8 cellular contexts compared by ENCODE assay signal in the genomic region with DNA sequence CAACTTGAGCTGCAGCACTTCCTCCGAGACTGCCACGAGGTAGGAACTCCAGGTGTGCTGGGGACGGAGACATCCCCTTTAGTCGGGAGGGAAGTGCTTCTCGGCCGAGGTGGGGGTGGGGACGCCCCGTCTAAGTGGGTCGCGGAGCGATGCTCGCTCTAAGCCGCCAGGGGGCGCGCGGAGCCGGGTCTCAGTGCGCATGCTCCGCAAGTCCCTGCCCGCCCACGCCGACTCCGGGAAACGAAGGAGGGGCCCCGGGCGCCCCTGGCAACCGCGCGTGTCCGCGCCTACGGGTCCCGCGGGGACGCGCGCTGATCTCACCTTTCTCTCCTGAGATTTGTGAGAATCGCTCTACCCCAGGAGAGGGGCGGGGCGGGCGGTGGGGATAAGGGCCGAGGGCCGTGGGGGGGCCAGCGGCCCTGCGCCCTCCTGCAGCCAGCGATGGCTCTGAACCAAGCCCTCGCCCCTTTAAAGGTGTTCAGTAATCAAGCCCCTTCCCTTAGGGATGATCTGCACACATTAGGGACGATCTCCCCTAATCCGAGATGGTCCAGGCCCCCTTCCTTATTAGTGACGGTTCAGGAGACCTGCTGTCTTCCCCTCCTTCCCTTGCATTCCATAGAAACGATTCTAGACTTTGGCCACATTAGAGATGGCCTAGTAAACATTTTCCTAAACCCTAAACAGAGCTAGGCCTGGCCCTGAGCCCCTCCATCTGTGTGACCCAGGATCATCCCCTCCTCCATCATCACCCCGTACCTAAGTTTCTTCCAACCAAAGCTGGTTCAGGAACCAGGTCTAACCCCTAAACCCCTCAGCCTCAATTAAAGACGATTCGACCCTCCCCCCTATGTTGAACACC. TPM values are rescaled to one million over a fixed set of nuclear protein-coding genes. Genes with fewer than 3 reads are reported as not detected.
DNase-seq lines count a peak whose midpoint lies in the region; ATAC-seq and TF ChIP-seq lines count a peak whose summit lies in the region.

No MANE protein-coding gene starts in this region.

- peaks cover 0 to 3% (median 0%) of the 10 kb centered on the region in 11 experiments; a peak in 5 of 22 replicates for H4K20me1 ChIP-seq in BLaER1 treated with 17β-estradiol and CSF1 and Interleukin-3, amounts not matched to agents 10 nM and 100 nM

- TF ChIP-seq CTCF in astrocyte of the cerebellum (IDR thresholded peaks at IDR 0.05; ENCODE audit: low read depth, low read length, missing control alignments): peak; percentile 93
- TF ChIP-seq CTCF in uterus (IDR thresholded peaks at IDR 0.05): peak; percentile 95 to 98 (median 97)

- H3K4me3 ChIP-seq in BLaER1 treated with 17β-estradiol and CSF1 and Interleukin-3, amounts not matched to agents 10 nM and 100 nM: peak overlapping the region; percentile 48 to 69 (median 55)
- H3K4me3 ChIP-seq in astrocyte of the cerebellum (ENCODE audit: low read depth, low read length) (peak overlapping the region; percentile 44), uterus (peak overlapping the region; percentile 26 to 55)

- H3K4me2 ChIP-seq in BLaER1 treated with 17β-estradiol and CSF1 and Interleukin-3, amounts not matched to agents 10 nM and 100 nM: peak overlapping the region; percentile 67 to 96 (median 80)

- H3K9ac ChIP-seq in BLaER1 treated with 17β-estradiol and CSF1 and Interleukin-3, amounts not matched to agents 10 nM and 100 nM: peak overlapping the region in 7 of 11 experiments; percentile 20 to 60 (median 46); a peak in 7 of 22 replicates

- H3K27ac ChIP-seq in BLaER1 treated with 17β-estradiol and CSF1 and Interleukin-3, amounts not matched to agents 10 nM and 100 nM: no peak overlapping the region; a peak in 2 of 22 replicates
- peak overlapping the region; percentile 23 to 59 for H3K27ac ChIP-seq in uterus

- in situ Hi-C loops in astrocyte of the cerebellum (cut with HindIII; ENCODE audit: low sequenced_read_pairs): no loop called here

- intact Hi-C loops in uterus (cut with DNase I; ENCODE audit: low total_unique reads): no loop called here

- peak; percentile 29 for ATAC-seq in GM21717 (IDR thresholded peaks at IDR 0.05; ENCODE audit: unreplicated experiment)

- peak; percentile 53 for DNase-seq in NCI-H187 treated with DMSO at 0.1 percent for 48 hours (lab: John Stamatoyannopoulos, UW)
- DNase-seq in T1000 (lab: John Stamatoyannopoulos, UW): peak; percentile 68
- DNase-seq in astrocyte of the cerebellum (ENCODE audit: low read depth): peak; percentile 23
- peak; percentile 55 to 75 for DNase-seq in hippocampal formation (lab: John Stamatoyannopoulos, UW)
- peak; percentile 44 for DNase-seq in renal cortical epithelial cell (ENCODE audit: low read depth)
- peak; percentile 81 to 86 for DNase-seq in uterus

- peaks cover 9 to 14% (median 11%) of the 10 kb centered on the region in 10 experiments; a peak in 19 of 20 replicates for H3K4me1 ChIP-seq in BLaER1 treated with 17β-estradiol and CSF1 and Interleukin-3, amounts not matched to agents 10 nM and 100 nM
- peaks cover 0 to 10% of the 10 kb centered on the region in 2 donors for H3K4me1 ChIP-seq in uterus

- TF ChIP-seq POLR2A in uterus (IDR thresholded peaks at IDR 0.05): no peak

- peaks cover 0 to 7% (median 5%) of the 10 kb centered on the region in 11 experiments; a peak in 6 of 22 replicates for H3K9me3 ChIP-seq in BLaER1 treated with 17β-estradiol and CSF1 and Interleukin-3, amounts not matched to agents 10 nM and 100 nM (replicated peaks in 1 of 11)
- H3K9me3 ChIP-seq in uterus: no peaks in the 10 kb centered on the region

- H3K27me3 ChIP-seq in BLaER1 treated with 17β-estradiol and CSF1 and Interleukin-3, amounts not matched to agents 10 nM and 100 nM: no peaks in the 10 kb centered on the region; a peak in 1 of 22 replicates
- H3K27me3 ChIP-seq in uterus: no peaks in the 10 kb centered on the region

- no peaks in the 10 kb centered on the region for H3K36me3 ChIP-seq in BLaER1 treated with 17β-estradiol and CSF1 and Interleukin-3, amounts not matched to agents 10 nM and 100 nM
- H3K36me3 ChIP-seq in uterus: no peaks in the 10 kb centered on the region

RNA-seq across cellular contexts. Expression of a gene that starts 47.3 kb away (rescaled TPM):
- 32.8 and 53.5 TPM in 2 replicates for total RNA-seq in renal cortical epithelial cell
- 10 to 100 TPM; 15.1 to 57.4 (median 21.9) TPM for total RNA-seq in uterus

Comparison
In these comparisons a context has a peak if more than half of its experiments do, and no peak if none do; other contexts are left out.
1. H3K27ac ChIP-seq: peak in uterus (2 of 2); none in BLaER1 treated with 17β-estradiol and CSF1 and Interleukin-3, amounts not matched to agents 10 nM and 100 nM (0 of 11).
2. DNase-seq: peak in every context shown above with its lines; median percentile 84 in uterus; 68 in T1000; 65 in hippocampal formation; 53 in NCI-H187 treated with DMSO at 0.1 percent for 48 hours; 44 in renal cortical epithelial cell; 23 in astrocyte of the cerebellum.
3. Peak in every context shown above with its lines, with median percentiles within 50 percentile points of each other: H3K4me3 ChIP-seq.